ENCODE assay signal across 8 cellular contexts in genomic region chr14:24299255-24300191, GRCh38. TPM values are rescaled to one million over a fixed set of nuclear protein-coding genes. Genes with fewer than 3 reads are reported as not detected.
DNase-seq lines count a peak whose midpoint lies in the region; ATAC-seq and TF ChIP-seq lines count a peak whose summit lies in the region.

TSS of gene DHRS1 (minus strand) at chr14:24299780. CDS start at chr14:24299106, 674 bp downstream.
TSS of gene NOP9 (plus strand) at chr14:24299850. CDS start at chr14:24299955, 105 bp downstream.

- no peaks in the 10 kb centered on the region for H3K27me3 ChIP-seq in AG04450 (ENCODE audit: control insufficient read depth, insufficient read depth, low read length)

- POLR2A ChIA-PET in AG04450 (lab: Yijun Ruan, JAX) = interaction anchor here (0.5 to 2.5 kb wide), 10 partner anchors 20 to 185 kb away, joined by 3 to 9 read pairs (median 3); partner anchors contain the start of genes CBLN3, DCAF11, KHNYN and MDP1

- TF ChIP-seq CTCF in AG04450 (IDR thresholded peaks at IDR 0.05; ENCODE audit: low read depth, low read length) = no peak

- peak within 1 kb of the TSS; percentile 57 for H3K27ac ChIP-seq in AG04450 (ENCODE audit: low read depth, low read length)

- DNase-seq in AG04450 (ENCODE audit: low read depth, low spot score) (peak; percentile 54), NCI-H226 (peak; percentile 86), cerebellum (ENCODE audit: low spot score) (peak; percentile 96), kidney glomerular epithelial cell (lab: John Stamatoyannopoulos, UW) (peak; percentile 57)
- DNase-seq in activated CD4-positive, alpha-beta T cell treated with anti-CD3 and anti-CD28 coated beads for 1 hour = peak; percentile 91
- DNase-seq in stimulated activated CD4-positive, alpha-beta T cell treated with anti-CD3 and anti-CD28 coated beads, Interleukin-15, amount 100 ng/mL, for 48 hours (ENCODE audit: low read depth in 2 of 2) = peak; percentile 83 to 88

- CTCF ChIA-PET in AG04450 (lab: Charles Lee) = interaction anchor here (0.5 to 7.6 kb wide), 9 partner anchors 9 to 241 kb away, joined by 3 to 87 read pairs (median 3); partner anchors contain the start of genes CIDEB, IRF9, LTB4R2 and TINF2

- H3K4me3 ChIP-seq in AG04450 (ENCODE audit: low read depth, low read length) = peak within 1 kb of the TSS; percentile 96

- no peaks in the 10 kb centered on the region for H3K9me3 ChIP-seq in AG04450 (ENCODE audit: control insufficient read depth, insufficient read depth, low read length)

- ATAC-seq in GM18868 (IDR thresholded peaks at IDR 0.05; ENCODE audit: unreplicated experiment) = peak; percentile 63
- peak; percentile 57 for ATAC-seq in HG03108 (IDR thresholded peaks at IDR 0.05; ENCODE audit: unreplicated experiment)

RNA-seq across cellular contexts. Expression of gene DHRS1, which starts in this region (rescaled TPM):
- polyA plus RNA-seq in AG04450 (2011; rRNA removed) = 33.8 and 36.6 TPM in 2 replicates
- polyA minus RNA-seq in AG04450 (2011; rRNA and poly(A)+ RNA removed) = 30.1 and 47.1 TPM in 2 replicates
- 7.9 TPM for total RNA-seq in cerebellum

RNA-seq across cellular contexts. Expression of gene NOP9, which starts in this region (rescaled TPM):
- polyA plus RNA-seq in AG04450 (2011; rRNA removed) = 12.0 and 13.7 TPM in 2 replicates
- polyA minus RNA-seq in AG04450 (2011; rRNA and poly(A)+ RNA removed) = 25.0 and 30.6 TPM in 2 replicates
- 17.7 TPM for total RNA-seq in cerebellum

Comparison
In these comparisons a context has a peak if more than half of its experiments do, and no peak if none do; other contexts are left out.
1. Peak in every context shown above with its lines: DNase-seq, ATAC-seq, H3K4me3 ChIP-seq and H3K27ac ChIP-seq.